9 cellular contexts compared by ENCODE assay signal in the genomic region with DNA sequence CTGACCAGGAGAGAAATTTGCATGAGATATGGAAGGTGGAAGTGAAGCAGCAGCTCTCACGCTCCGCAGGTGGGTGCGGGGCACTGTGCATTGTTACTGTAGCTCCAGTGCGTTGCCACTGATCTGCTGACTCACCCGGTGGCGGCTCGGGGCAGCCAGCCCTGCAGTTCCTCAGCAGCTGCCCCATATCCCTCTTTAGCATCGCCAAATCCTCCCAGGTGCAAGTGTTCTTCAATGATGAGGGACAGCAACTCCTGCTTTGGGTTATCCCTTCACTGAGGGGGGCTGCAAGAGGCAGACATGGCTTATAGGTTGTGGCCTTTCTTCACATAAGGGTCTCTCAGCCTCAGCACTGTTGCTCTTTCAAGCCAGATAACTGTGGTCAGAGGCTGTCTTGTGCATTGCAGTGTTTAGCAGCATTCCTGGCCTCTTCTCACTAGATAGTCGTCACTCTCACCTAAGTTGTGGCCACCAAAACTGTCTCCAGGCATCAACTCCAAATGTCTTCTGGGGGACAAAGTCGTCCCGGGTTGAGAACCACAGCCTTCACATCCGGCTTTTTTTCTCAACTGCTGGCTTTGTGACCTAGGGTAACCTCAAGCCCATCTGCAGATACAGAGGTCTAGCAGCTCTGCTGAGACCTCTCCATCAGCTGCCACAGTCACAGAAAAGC.
DNase-seq lines count a peak whose midpoint lies in the region; ATAC-seq, FAIRE-seq and TF ChIP-seq lines count a peak whose summit lies in the region.
"Had no signal": no experiment of that assay in that cellular context is flagged by ENCODE, and none has a peak within 500 bp of the region (broad histone marks: within the 10 kb centered on the region; RNA-seq: fewer than 3 reads in every experiment).

No MANE protein-coding gene starts in this region.

- H4K20me1 ChIP-seq in endothelial cell of umbilical vein (replicated peaks; ENCODE audit: control insufficient read depth, extremely low read depth, insufficient read depth, low read length) = no peaks in the 10 kb centered on the region

- no peak overlapping the region for H3K27ac ChIP-seq in endothelial cell of umbilical vein (ENCODE audit: insufficient read depth, low read depth, low read length)

- no peak for TF ChIP-seq CTCF in NB4 (IDR thresholded peaks at IDR 0.05; ENCODE audit: low read depth, low read length)
- no peak for TF ChIP-seq CTCF in endothelial cell of umbilical vein (IDR thresholded peaks at IDR 0.05; ENCODE audit: extremely low read depth in 1 of 2, insufficient read depth in 1 of 2, low read depth in 1 of 2, low read length in 2 of 2)
- TF ChIP-seq CTCF in mesothelial cell of epicardium (IDR thresholded peaks at IDR 0.05; ENCODE audit: unreplicated experiment) = no peak

- no peak overlapping the region for H3K4me2 ChIP-seq in endothelial cell of umbilical vein (ENCODE audit: insufficient read depth, low read length)

- peaks cover 4% of the 10 kb centered on the region for H3K27me3 Mint-ChIP-seq in mesothelial cell of epicardium (ENCODE audit: low read depth)

- peak; percentile 28 for FAIRE-seq in endothelial cell of umbilical vein (lab: Jason Lieb, UNC)

- H3K79me2 ChIP-seq in endothelial cell of umbilical vein (ENCODE audit: control insufficient read depth, insufficient read depth, low read length) = no peaks in the 10 kb centered on the region

- CTCF ChIA-PET in endothelial cell of umbilical vein (lab: Charles Lee) = interaction anchor here (1.0 to 1.3 kb wide), 2 partner anchors 126 to 733 kb away, joined by 3 to 4 read pairs; no protein-coding TSS in a partner anchor

- no peaks in the 10 kb centered on the region for H3K9me1 ChIP-seq in endothelial cell of umbilical vein (replicated peaks; ENCODE audit: control insufficient read depth, extremely low read depth, insufficient read depth, low read length)

- H3K4me3 Mint-ChIP-seq in mesothelial cell of epicardium = no peak overlapping the region
- H3K4me3 Mint-ChIP-seq: brain had no signal

- no peaks in the 10 kb centered on the region for H3K9me3 ChIP-seq in endothelial cell of umbilical vein (replicated peaks; ENCODE audit: control insufficient read depth, insufficient read depth, low read length)

- H3K4me1 Mint-ChIP-seq in mesothelial cell of epicardium = peaks cover 15% of the 10 kb centered on the region

- dilution Hi-C loops in endothelial cell of umbilical vein (cut with MboI; ENCODE audit: extremely low pct_ligation_motif_present, low sequenced_read_pairs) = no loop called here

- peak; percentile 93 for ATAC-seq in GM18511 (IDR thresholded peaks at IDR 0.05; ENCODE audit: unreplicated experiment)
- ATAC-seq in HG02678 (IDR thresholded peaks at IDR 0.05; ENCODE audit: unreplicated experiment) = peak; percentile 83

- intact Hi-C loops in endothelial cell of umbilical vein (cut with micrococcal nuclease) = loop anchor here (5.0 kb wide), 2 partner anchors 139 to 156 kb away; no protein-coding TSS in a partner anchor

- no peak overlapping the region for H3K27ac Mint-ChIP-seq in mesothelial cell of epicardium

- H3K36me3 ChIP-seq in endothelial cell of umbilical vein (ENCODE audit: control insufficient read depth in 2 of 2, extremely low read depth in 1 of 2, insufficient read depth in 2 of 2, low read length in 2 of 2) = no peaks in the 10 kb centered on the region

- TF ChIP-seq POLR2A in NB4 (IDR thresholded peaks at IDR 0.05; ENCODE audit: extremely low read depth, insufficient read length) (no peak), endothelial cell of umbilical vein (IDR thresholded peaks at IDR 0.05; ENCODE audit: low read depth, low read length) (no peak)

- no peaks in the 10 kb centered on the region for H3K36me3 Mint-ChIP-seq in mesothelial cell of epicardium
- H3K36me3 Mint-ChIP-seq: brain had no signal

- no peaks in the 10 kb centered on the region for H3K27me3 ChIP-seq in endothelial cell of umbilical vein (ENCODE audit: control insufficient read depth in 2 of 2, insufficient read depth in 2 of 2, low read length in 2 of 2)

- H2AFZ ChIP-seq in endothelial cell of umbilical vein (ENCODE audit: low read depth, low read length) = no peak overlapping the region

- POLR2A ChIA-PET in endothelial cell of umbilical vein (lab: Charles Lee) = interaction anchor here (0.6 kb wide), 1 partner anchor 326 kb away, joined by 5 read pairs; no protein-coding TSS in a partner anchor

- H3K9me3 Mint-ChIP-seq in mesothelial cell of epicardium = peaks cover 2% of the 10 kb centered on the region

- no TSS peak for BruUV-seq in endothelial cell of umbilical vein (replicated peaks; lab: Mats Ljungman, UMichigan)

- no peak overlapping the region for H3K9ac ChIP-seq in endothelial cell of umbilical vein (replicated peaks; ENCODE audit: extremely low read depth, insufficient read depth, low read length)

- H3K4me1 ChIP-seq in endothelial cell of umbilical vein (ENCODE audit: control insufficient read depth, extremely low read depth, insufficient read depth, low read length) = peaks cover 34% of the 10 kb centered on the region

- no peak overlapping the region for H3K4me3 ChIP-seq in NB4 (ENCODE audit: low read depth, low read length)
- no peak overlapping the region for H3K4me3 ChIP-seq in endothelial cell of umbilical vein (replicated peaks in 1 of 3; ENCODE audit: insufficient read depth in 1 of 3, low read depth in 1 of 3, low read length in 3 of 3)

- peak; percentile 78 for DNase-seq in NB4 (ENCODE audit: low read depth)
- DNase-seq in activated CD4-positive, alpha-beta T cell treated with anti-CD3 and anti-CD28 coated beads, Interleukin-2, amount 50 U/mL, for 1 hour = peak; percentile 50
- DNase-seq in endothelial cell of umbilical vein (ENCODE audit: low read depth, low spot score) = peak; percentile 12
- peak; percentile 37 to 43 (median 41) for DNase-seq in stimulated activated CD4-positive, alpha-beta T cell treated with anti-CD3 and anti-CD28 coated beads, Interleukin-12 subunit alpha, Interleukin-12 subunit beta, amount 100 ng/mL, for 48 hours (ENCODE audit: low read depth in 2 of 3, low spot score in 1 of 3)
- DNase-seq in mesothelial cell of epicardium (ENCODE audit: low spot score in 2 of 2, unreplicated experiment in 2 of 2) = no peak
- no peak for DNase-seq in AG08395 (ENCODE audit: low spot score)

TF ChIP-seq in endothelial cell of umbilical vein, 7 proteins besides CTCF, POLR2A, EP300 and RAD21:
- TF ChIP-seq, protein P1, sequence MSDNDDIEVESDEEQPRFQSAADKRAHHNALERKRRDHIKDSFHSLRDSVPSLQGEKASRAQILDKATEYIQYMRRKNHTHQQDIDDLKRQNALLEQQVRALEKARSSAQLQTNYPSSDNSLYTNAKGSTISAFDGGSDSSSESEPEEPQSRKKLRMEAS (IDR thresholded peaks at IDR 0.05; ENCODE audit: insufficient read depth, insufficient read length) = no peak
- TF ChIP-seq EZH2 (IDR thresholded peaks at IDR 0.05; ENCODE audit: borderline replicate concordance, low read depth, low read length, severe bottlenecking) = no peak
- no peak for TF ChIP-seq JUN (IDR thresholded peaks at IDR 0.05; ENCODE audit: borderline replicate concordance, insufficient read depth, insufficient read length, low read depth)
- TF ChIP-seq FOS (IDR thresholded peaks at IDR 0.05; ENCODE audit: borderline replicate concordance, insufficient read depth, low read length) = no peak

Comparison
In these comparisons a context has a peak if more than half of its experiments do, and no peak if none do; other contexts are left out.
1. DNase-seq: peak in NB4 (single experiment), activated CD4-positive, alpha-beta T cell treated with anti-CD3 and anti-CD28 coated beads, Interleukin-2, amount 50 U/mL, for 1 hour (single experiment), endothelial cell of umbilical vein (single experiment) and stimulated activated CD4-positive, alpha-beta T cell treated with anti-CD3 and anti-CD28 coated beads, Interleukin-12 subunit alpha, Interleukin-12 subunit beta, amount 100 ng/mL, for 48 hours (3 of 3); none in mesothelial cell of epicardium (0 of 2) and AG08395 (single experiment).